In genomic region chr5:154202379-154203260, GRCh38 we compare ENCODE assay signal across 8 cellular contexts. TPM values are rescaled to one million over a fixed set of nuclear protein-coding genes. Genes with fewer than 3 reads are reported as not detected.
DNase-seq lines count a peak whose midpoint lies in the region; ATAC-seq, FAIRE-seq and TF ChIP-seq lines count a peak whose summit lies in the region.

No MANE protein-coding gene starts in this region.

- ATAC-seq in GM19324 (IDR thresholded peaks at IDR 0.05; ENCODE audit: low FRiP score, unreplicated experiment), result peak; percentile 95
- peak; percentile 96 for ATAC-seq in HG03025 (IDR thresholded peaks at IDR 0.05; ENCODE audit: low FRiP score, unreplicated experiment)
- ATAC-seq in activated B cell treated with CpG ODN at 0.5 μM for 24 hours (ENCODE audit: low read depth), result peak; percentile 86
- ATAC-seq in right cardiac atrium, result peak; percentile 28 to 60

- H3K27me3 ChIP-seq in right cardiac atrium (ENCODE audit: control insufficient read depth, insufficient read depth), result no peaks in the 10 kb centered on the region

- no peaks in the 10 kb centered on the region for H3K36me3 ChIP-seq in kidney (ENCODE audit: control insufficient read depth in 1 of 2, insufficient read depth in 2 of 2, low read length in 2 of 2)

- POLR2A ChIA-PET in activated B cell treated with CpG ODN at 0.5 μM for 24 hours (lab: Charles Lee), result interaction anchor here (3.2 kb wide), 1 partner anchor 12 kb away, joined by 18 read pairs; the partner anchor contains the start of gene GALNT10

- H3K4me3 ChIP-seq in right cardiac atrium (ENCODE audit: low read length) (no peak overlapping the region), kidney (ENCODE audit: low read length in 2 of 2) (no peak overlapping the region)

- CTCF ChIA-PET in activated B cell treated with CpG ODN at 0.5 μM for 24 hours (lab: Charles Lee), result no interaction called here

- DNase-seq in activated B cell treated with CpG ODN at 0.5 μM for 24 hours, result no peak
- no peak for DNase-seq in right cardiac atrium
- DNase-seq in CD14-positive monocyte (ENCODE audit: low spot score), result no peak
- no peak for DNase-seq in UCSD-AML1 (lab: John Stamatoyannopoulos, UW; ENCODE audit: unreplicated experiment)
- no peak for DNase-seq in endothelial cell (ENCODE audit: low spot score)
- DNase-seq in kidney, result no peak

- no peak for FAIRE-seq in kidney (lab: Jason Lieb, UNC)

- H3K27ac Mint-ChIP-seq in activated B cell treated with CpG ODN at 0.5 μM for 24 hours (peak overlapping the region; percentile 47), CD14-positive monocyte (peak overlapping the region in 3 of 7 donors; percentile 14 to 27 (median 26)), endothelial cell (ENCODE audit: unreplicated experiment) (no peak overlapping the region)

- H3K36me3 Mint-ChIP-seq in activated B cell treated with CpG ODN at 0.5 μM for 24 hours (ENCODE audit: low read depth) (peaks cover 51% of the 10 kb centered on the region), CD14-positive monocyte (peaks cover 44 to 47% of the 10 kb centered on the region in 2 donors), endothelial cell (ENCODE audit: low read depth, unreplicated experiment) (peaks cover 4% of the 10 kb centered on the region)

- H3K9ac ChIP-seq in kidney (ENCODE audit: low read length in 2 of 2), result no peak overlapping the region

- WGBS in right cardiac atrium, result 58% methylated on average over 11 of the region's 11 CpGs

- H3K9me3 Mint-ChIP-seq in activated B cell treated with CpG ODN at 0.5 μM for 24 hours (no peaks in the 10 kb centered on the region), CD14-positive monocyte (no peaks in the 10 kb centered on the region), endothelial cell (ENCODE audit: unreplicated experiment) (no peaks in the 10 kb centered on the region)

- H3K4me1 Mint-ChIP-seq in activated B cell treated with CpG ODN at 0.5 μM for 24 hours (peaks cover 32% of the 10 kb centered on the region), CD14-positive monocyte (peaks cover 33% of the 10 kb centered on the region), endothelial cell (ENCODE audit: unreplicated experiment) (peaks cover 16% of the 10 kb centered on the region)

- H3K27ac ChIP-seq in right cardiac atrium (ENCODE audit: low read length) (no peak overlapping the region), kidney (ENCODE audit: low read depth in 2 of 2, low read length in 2 of 2) (no peak overlapping the region)

- no peak for TF ChIP-seq CTCF in activated B cell treated with CpG ODN at 0.5 μM for 24 hours (IDR thresholded peaks at IDR 0.05)
- no peak for TF ChIP-seq CTCF in CD14-positive monocyte (IDR thresholded peaks at IDR 0.05)
- TF ChIP-seq CTCF in endothelial cell (IDR thresholded peaks at IDR 0.05; ENCODE audit: unreplicated experiment), result no peak
- no peak for TF ChIP-seq CTCF in kidney (IDR thresholded peaks at IDR 0.05; ENCODE audit: borderline replicate concordance, extremely low read depth, insufficient read depth)

- intact Hi-C loops in activated B cell treated with CpG ODN at 0.5 μM for 24 hours (cut with micrococcal nuclease), result loop anchor here (2.0 kb wide), 1 partner anchor 18 kb away; no protein-coding TSS in a partner anchor
- intact Hi-C loops in right cardiac atrium (cut with DNase I), result no loop called here
- intact Hi-C loops in CD14-positive monocyte (cut with micrococcal nuclease), result no loop called here
- intact Hi-C loops in kidney (cut with DNase I), result no loop called here

- H3K4me3 Mint-ChIP-seq in activated B cell treated with CpG ODN at 0.5 μM for 24 hours (peak overlapping the region; percentile 44), CD14-positive monocyte (no peak overlapping the region), endothelial cell (ENCODE audit: unreplicated experiment) (no peak overlapping the region)

- H3K4me1 ChIP-seq in right cardiac atrium (ENCODE audit: control insufficient read depth, insufficient read depth, low read length) (peaks cover 5% of the 10 kb centered on the region), kidney (ENCODE audit: control insufficient read depth in 1 of 2, insufficient read depth in 1 of 2, low read depth in 1 of 2, low read length in 2 of 2) (no peaks in the 10 kb centered on the region)

- H3K27me3 Mint-ChIP-seq in activated B cell treated with CpG ODN at 0.5 μM for 24 hours, result no peaks in the 10 kb centered on the region
- peaks cover 0 to 4% (median 0%) of the 10 kb centered on the region in 3 donors for H3K27me3 Mint-ChIP-seq in CD14-positive monocyte (ENCODE audit: low read depth in 3 of 3)
- H3K27me3 Mint-ChIP-seq in endothelial cell (ENCODE audit: unreplicated experiment), result peaks cover 5% of the 10 kb centered on the region

- H3K9me3 ChIP-seq in right cardiac atrium (ENCODE audit: control insufficient read depth, low read length), result no peaks in the 10 kb centered on the region
- H3K9me3 ChIP-seq in kidney (ENCODE audit: control insufficient read depth in 1 of 2, low read length in 2 of 2), result no peaks in the 10 kb centered on the region

RNA-seq across cellular contexts. Expression of gene GALNT10, which starts 12.1 kb away (rescaled TPM):
- total RNA-seq in activated B cell treated with CpG ODN at 0.5 μM for 24 hours, result 32.5 and 41.5 TPM in 2 replicates
- 10 to 100 TPM; 12.8 to 21.7 (median 16.1) TPM for total RNA-seq in right cardiac atrium
- polyA plus RNA-seq in right cardiac atrium, result 3.4 TPM
- polyA plus RNA-seq in CD14-positive monocyte, result 1 to 10 TPM; 6.2 to 7.3 TPM
- total RNA-seq in endothelial cell (ENCODE audit: unreplicated experiment), result 22.5 TPM
- total RNA-seq in kidney, result 44.3 TPM
- 13.0 TPM for polyA plus RNA-seq in kidney (ENCODE audit: insufficient read depth, low read depth, low replicate concordance)

Comparison
In these comparisons a context has a peak if more than half of its experiments do, and no peak if none do; other contexts are left out.
1. ATAC-seq: peak in every context shown above with its lines; median percentile 96 in HG03025; 95 in GM19324; 86 in activated B cell treated with CpG ODN at 0.5 μM for 24 hours; 44 in right cardiac atrium.